Comparison of ENCODE assay signal across 8 cellular contexts in genomic region chr10:75294518-75294865, GRCh38. TPM values are rescaled to one million over a fixed set of nuclear protein-coding genes. Genes with fewer than 3 reads are reported as not detected.
A peak's percentile ranks its signal among the peaks of the same experiment; 100 is the strongest.
DNase-seq lines count a peak whose midpoint lies in the region; ATAC-seq and TF ChIP-seq lines count a peak whose summit lies in the region.

No MANE protein-coding gene starts in this region.

- ATAC-seq in GM18907 (IDR thresholded peaks at IDR 0.05; ENCODE audit: unreplicated experiment) = no peak

- peaks cover 2% of the 10 kb centered on the region for H3K36me3 Mint-ChIP-seq in IgD-negative memory B cell

- no peak for TF ChIP-seq CTCF in BE2C (IDR thresholded peaks at IDR 0.05; ENCODE audit: low read depth, low read length)
- no peak for TF ChIP-seq CTCF in coronary artery (IDR thresholded peaks at IDR 0.05)

- peaks cover 1 to 11% (median 8%) of the 10 kb centered on the region in 3 donors for H3K9me3 Mint-ChIP-seq in IgD-negative memory B cell

- H3K27ac Mint-ChIP-seq in IgD-negative memory B cell = no peak overlapping the region

- H3K27ac ChIP-seq in coronary artery = peak overlapping the region; percentile 90 to 93

- H3K36me3 ChIP-seq in BE2C = no peaks in the 10 kb centered on the region

- H3K4me3 Mint-ChIP-seq in IgD-negative memory B cell = peak overlapping the region in 3 of 4 donors; percentile 80 to 86 (median 82)

- no peaks in the 10 kb centered on the region for H3K27me3 ChIP-seq in BE2C
- peaks cover 21% of the 10 kb centered on the region for H3K27me3 ChIP-seq in mononuclear cell (ENCODE audit: insufficient read depth, low read length)

- no peaks in the 10 kb centered on the region for H3K4me1 Mint-ChIP-seq in IgD-negative memory B cell

- peaks cover 22% of the 10 kb centered on the region for H3K27me3 Mint-ChIP-seq in IgD-negative memory B cell

- H3K9me3 ChIP-seq in BE2C = no peaks in the 10 kb centered on the region
- no peaks in the 10 kb centered on the region for H3K9me3 ChIP-seq in mononuclear cell (ENCODE audit: low read depth, low read length)

- peak overlapping the region; percentile 58 for H3K4me3 ChIP-seq in BE2C (ENCODE audit: low read depth, low read length)
- peak overlapping the region; percentile 92 for H3K4me3 ChIP-seq in coronary artery
- H3K4me3 ChIP-seq in mononuclear cell (ENCODE audit: low read length) = peak overlapping the region; percentile 46

- DNase-seq in BE2C (no peak), coronary artery (ENCODE audit: low spot score) (no peak), NCI-H2171 treated with DMSO at 0.1 percent for 48 hours (lab: John Stamatoyannopoulos, UW) (no peak)
- no peak for DNase-seq in stimulated activated CD4-positive, alpha-beta T cell treated with anti-CD3 and anti-CD28 coated beads, Interleukin-2, amount 100 ng/mL, for 24 hours
- no peak for DNase-seq in stimulated activated CD4-positive, alpha-beta T cell treated with anti-CD3 and anti-CD28 coated beads, Interleukin-4, amount 100 ng/mL, for 1 hour

- peaks cover 7% of the 10 kb centered on the region for H3K4me1 ChIP-seq in BE2C
- peaks cover 9% of the 10 kb centered on the region for H3K4me1 ChIP-seq in mononuclear cell (ENCODE audit: insufficient read depth, low read length)

RNA-seq across cellular contexts. Expression of gene COMTD1, which starts 58.7 kb away (rescaled TPM):
- polyA plus RNA-seq in BE2C (2012; ENCODE audit: insufficient read depth, insufficient read length, low read depth) = 14.0 TPM
- polyA plus RNA-seq in IgD-negative memory B cell = 8.5 TPM
- 6.5 TPM for total RNA-seq in mononuclear cell
